Comparison of ENCODE assay signal across 21 cellular contexts in genomic region chr12:2386566-2386965, GRCh38.
DNase-seq lines count a peak whose midpoint lies in the region; ATAC-seq, FAIRE-seq and TF ChIP-seq lines count a peak whose summit lies in the region.
"Had no signal": no experiment of that assay in that cellular context is flagged by ENCODE, and none has a peak within 500 bp of the region (broad histone marks: within the 10 kb centered on the region; RNA-seq: fewer than 3 reads in every experiment).

No MANE protein-coding gene starts in this region.

- H3K9ac ChIP-seq in GM12878 (ENCODE audit: control insufficient read depth, insufficient read depth, low read length) = no peak overlapping the region
- H3K9ac ChIP-seq: KMS-11 had no signal

- H3K4me1 Mint-ChIP-seq in nephron progenitor cell = peaks cover 31% of the 10 kb centered on the region
- H3K4me1 Mint-ChIP-seq: B cell had no signal

- no peaks in the 10 kb centered on the region for H3K9me3 ChIP-seq in HEK293 (ENCODE audit: control insufficient read depth, insufficient read depth, low read depth, low read length)
- H3K9me3 ChIP-seq in GM12878 (replicated peaks; ENCODE audit: control insufficient read depth, insufficient read depth, low read length) = no peaks in the 10 kb centered on the region; the same call in 2 of the 3 replicates
- no peaks in the 10 kb centered on the region for H3K9me3 ChIP-seq in sigmoid colon

- H3K4me3 Mint-ChIP-seq in nephron progenitor cell = no peak overlapping the region
- H3K4me3 Mint-ChIP-seq: B cell, CD14-positive monocyte, GM23338 had no signal

- H3K9me3 Mint-ChIP-seq in nephron progenitor cell = no peaks in the 10 kb centered on the region
- H3K9me3 Mint-ChIP-seq: CD14-positive monocyte, GM23338 had no signal

- peaks cover 23% of the 10 kb centered on the region for H3K27me3 Mint-ChIP-seq in nephron progenitor cell (ENCODE audit: low read depth, poor library complexity)

- no peak overlapping the region for H3K4me2 ChIP-seq in GM12878 (ENCODE audit: control insufficient read depth, insufficient read depth)
- H3K4me2 ChIP-seq: A549, GM23338, KMS-11 had no signal

- H3K79me2 ChIP-seq in GM12878 (ENCODE audit: control insufficient read depth, insufficient read depth, low read length) = no peaks in the 10 kb centered on the region

- WGBS in GM12878 (ENCODE audit: insufficient coverage, insufficient replicate concordance, low lambda C conversion rate, missing lambda C conversion rate) = 59% methylated on average over 3 of the region's 3 CpGs
- WGBS in sigmoid colon, 2 donors = 50 to 77% methylated on average over 3 of the region's 3 CpGs

- CTCF ChIA-PET in HEK293 (lab: Yijun Ruan, JAX) = interaction anchor here (0.6 to 1.6 kb wide), 4 partner anchors 8 to 274 kb away, joined by 3 to 11 read pairs (median 3); no protein-coding TSS in a partner anchor
- CTCF ChIA-PET in GM12878 (lab: Yijun Ruan, JAX) = interaction anchor here (2.8 kb wide), 1 partner anchor 9 kb away, joined by 17 read pairs; no protein-coding TSS in a partner anchor

- FAIRE-seq in GM12878 (lab: Jason Lieb, UNC) = no peak
- FAIRE-seq: A549, HTR-8/SVneo had no signal

- H3K27me3 ChIP-seq in GM12878 (replicated peaks in 1 of 2; ENCODE audit: control insufficient read depth in 2 of 2, insufficient read depth in 2 of 2, low read length in 1 of 2) (no peaks in the 10 kb centered on the region), sigmoid colon (no peaks in the 10 kb centered on the region)

- no peak overlapping the region for H3K27ac Mint-ChIP-seq in nephron progenitor cell
- H3K27ac Mint-ChIP-seq: B cell, CD14-positive monocyte, GM23338 had no signal

- H4K20me1 ChIP-seq in GM12878 (ENCODE audit: control insufficient read depth, insufficient read depth) = no peaks in the 10 kb centered on the region

- peak; percentile 3; the same call in 2 of the 3 replicates for ATAC-seq in GM12878
- ATAC-seq: A549, GM23338, Right ventricle myocardium inferior had no signal

- no peak for TF ChIP-seq EP300 in GM12878 (IDR thresholded peaks at IDR 0.05; ENCODE audit: borderline replicate concordance in 1 of 2, control insufficient read depth in 1 of 2, low read depth in 2 of 2, low read length in 2 of 2)
- no peak for TF ChIP-seq EP300 in sigmoid colon (IDR thresholded peaks at IDR 0.05)

- no peak overlapping the region for H3K27ac ChIP-seq in HEK293 (ENCODE audit: extremely low read depth, low read depth, low read length)
- no peak overlapping the region for H3K27ac ChIP-seq in GM12878 (ENCODE audit: control insufficient read depth, insufficient read depth)
- H3K27ac ChIP-seq in sigmoid colon = peak overlapping the region in 3 of 4 donors; percentile 83 to 90 (median 84)
- H3K27ac ChIP-seq: A549, KMS-11 had no signal

- H2AFZ ChIP-seq in GM12878 (ENCODE audit: control insufficient read depth, low read depth, low read length) = no peak overlapping the region
- H2AFZ ChIP-seq: GM23338 had no signal

- H3K36me3 ChIP-seq in HEK293 (ENCODE audit: control insufficient read depth in 2 of 2, insufficient read depth in 1 of 2, low read length in 2 of 2) = no peaks in the 10 kb centered on the region
- H3K36me3 ChIP-seq in GM12878 (ENCODE audit: control insufficient read depth in 2 of 2, insufficient read depth in 2 of 2, low read length in 1 of 2) = no peaks in the 10 kb centered on the region
- no peaks in the 10 kb centered on the region for H3K36me3 ChIP-seq in sigmoid colon

- POLR2A ChIA-PET in HEK293 (lab: Yijun Ruan, JAX) (no interaction called here), GM12878 (lab: Charles Lee) (no interaction called here)

- H3K4me1 ChIP-seq in HEK293 (ENCODE audit: control insufficient read depth, insufficient read depth, low read length) = peaks cover 3% of the 10 kb centered on the region; the same call in 1 of the 2 replicates
- H3K4me1 ChIP-seq in GM12878 (ENCODE audit: control insufficient read depth, insufficient read depth, low read length) = peaks cover 40% of the 10 kb centered on the region
- peaks cover 0 to 90% (median 83%) of the 10 kb centered on the region in 4 donors for H3K4me1 ChIP-seq in sigmoid colon
- H3K4me1 ChIP-seq: A549 had no signal

- no peak for TF ChIP-seq RAD21 in GM12878 (IDR thresholded peaks at IDR 0.05; ENCODE audit: insufficient read depth, low read depth, low read length)

- RAD21 ChIA-PET in GM12878 (lab: Charles Lee; ENCODE audit: unreplicated experiment) = no interaction called here

- DNase-seq in Caki2 (ENCODE audit: low read depth) = peak; percentile 47
- no peak for DNase-seq in GM12878 (ENCODE audit: low read depth, low spot score)
- no peak for DNase-seq in sigmoid colon
- DNase-seq in COR-L47 (lab: John Stamatoyannopoulos, UW) = no peak
- no peak for DNase-seq in DMS 273 treated with DMSO at 0.1 percent for 48 hours (lab: John Stamatoyannopoulos, UW)
- DNase-seq in nephron progenitor cell = no peak
- no peak for DNase-seq in NOMO-1 treated with DMSO at 0.1 percent for 48 hours (lab: John Stamatoyannopoulos, UW; ENCODE audit: unreplicated experiment)
- DNase-seq: DMS79 treated with DMSO at 0.1 percent for 48 hours, HCEC 1CT, NCI-H1092 treated with DMSO at 0.1 percent for 48 hours, NCI-H2029 treated with DMSO at 0.1 percent for 48 hours, NCI-H524 treated with DMSO at 0.1 percent for 48 hours, OCI-M1 had no signal

- intact Hi-C loops in GM12878 (cut with micrococcal nuclease; ENCODE audit: unreplicated experiment) = no loop called here
- intact Hi-C loops in sigmoid colon (cut with DNase I) = no loop called here

- SMC1A ChIA-PET in GM12878 (lab: Charles Lee; ENCODE audit: uncharacterized antibody, unreplicated experiment) = interaction anchor here (1.0 to 1.4 kb wide), 2 partner anchors 15 to 31 kb away, joined by 5 read pairs; no protein-coding TSS in a partner anchor

- TF ChIP-seq CTCF in HEK293 (tag by site-specific recombination; IDR thresholded peaks at IDR 0.05) (no peak), GM12878 (IDR thresholded peaks at IDR 0.05 in 2 of 3, conservative IDR thresholded peaks at IDR 0.05 in 1 of 3; ENCODE audit: control insufficient read depth in 2 of 3, extremely low read depth in 1 of 3, insufficient read depth in 1 of 3, low read depth in 3 of 3, low read length in 3 of 3) (no peak), sigmoid colon (IDR thresholded peaks at IDR 0.05) (no peak), nephron progenitor cell (IDR thresholded peaks at IDR 0.05) (no peak)

- in situ Hi-C loops in Caki2 (cut with HindIII; ENCODE audit: low pct_unique_long_range_greater_than_20kb, low sequenced_read_pairs) = no loop called here
- in situ Hi-C loops in GM12878 (cut with MboI) = no loop called here

- no peak for TF ChIP-seq POLR2A in GM12878 (IDR thresholded peaks at IDR 0.05; ENCODE audit: low read depth, low read length)
- TF ChIP-seq POLR2A in sigmoid colon (IDR thresholded peaks at IDR 0.05) = no peak

- BruUV-seq in GM12878 (replicated peaks; lab: Mats Ljungman, UMichigan) = no TSS peak

- H3K36me3 Mint-ChIP-seq in nephron progenitor cell (ENCODE audit: low read depth) = no peaks in the 10 kb centered on the region
- H3K36me3 Mint-ChIP-seq: CD14-positive monocyte had no signal

- no peak overlapping the region for H3K4me3 ChIP-seq in HEK293 (ENCODE audit: low read depth, low read length)
- H3K4me3 ChIP-seq in GM12878 = no peak overlapping the region
- no peak overlapping the region for H3K4me3 ChIP-seq in sigmoid colon
- H3K4me3 ChIP-seq: A549, GM23338 had no signal

TF ChIP-seq in HEK293, 187 proteins besides CTCF, POLR2A, EP300 and RAD21 (continues in another document):
- TF ChIP-seq ZIC2 (tag by site-specific recombination; IDR thresholded peaks at IDR 0.05) (0 out of 2 replicates have a peak, but pooled peaks have one; percentile 18), ZBTB7A (tag by site-specific recombination; IDR thresholded peaks at IDR 0.05; ENCODE audit: low read depth) (no peak), ZNF830 (tag by site-specific recombination; IDR thresholded peaks at IDR 0.05; ENCODE audit: low read depth) (no peak), ZNF610 (tag by site-specific recombination; IDR thresholded peaks at IDR 0.05; ENCODE audit: borderline replicate concordance) (no peak), ZBTB48 (tag by site-specific recombination; IDR thresholded peaks at IDR 0.05) (no peak)

TF ChIP-seq in GM12878, 131 proteins besides CTCF, POLR2A, EP300 and RAD21 (continues in another document):
- TF ChIP-seq USF2 (IDR thresholded peaks at IDR 0.05; ENCODE audit: borderline replicate concordance, low read depth, low read length) = no peak
- TF ChIP-seq PRDM15 (CRISPR knock-in tag; IDR thresholded peaks at IDR 0.05) = no peak
- TF ChIP-seq STAT1 (conservative IDR thresholded peaks at IDR 0.05) = no peak

Comparison
In these comparisons a context has a peak if more than half of its experiments do, and no peak if none do; other contexts are left out.
1. H3K27ac ChIP-seq: peak in sigmoid colon (3 of 4); none in HEK293 (single experiment) and GM12878 (single experiment).